ENCODE assay signal across 17 cellular contexts in the genomic region with DNA sequence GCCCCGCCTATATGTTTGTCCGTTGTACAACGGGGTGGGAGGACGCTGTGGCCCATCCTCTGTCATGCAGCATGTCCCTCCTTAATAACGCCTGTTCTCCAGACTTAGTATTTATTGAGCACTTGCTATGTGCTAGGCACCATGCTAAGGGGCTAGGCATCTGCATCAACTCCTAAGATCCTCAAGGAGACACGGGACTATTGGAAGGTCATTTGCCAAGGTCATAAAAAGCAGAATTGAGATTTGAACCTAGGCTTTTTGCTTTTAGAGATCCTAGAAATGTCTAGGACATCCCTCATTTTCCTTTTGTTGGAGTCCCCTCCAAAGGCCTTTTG. TPM values are rescaled to one million over a fixed set of nuclear protein-coding genes. Genes with fewer than 3 reads are reported as not detected.
DNase-seq lines count a peak whose midpoint lies in the region; ATAC-seq and TF ChIP-seq lines count a peak whose summit lies in the region.
"Had no signal": no experiment of that assay in that cellular context is flagged by ENCODE, and none has a peak within 500 bp of the region (broad histone marks: within the 10 kb centered on the region; RNA-seq: fewer than 3 reads in every experiment).

No MANE protein-coding gene starts in this region.

- RAD21 ChIA-PET in HCT116 (lab: Charles Lee; ENCODE audit: low non-redundant PET in 1 of 2, low total read pairs in 2 of 2, uncharacterized antibody in 2 of 2, unreplicated experiment in 2 of 2) = no interaction called here

- H3K36me3 ChIP-seq in HCT116 (ENCODE audit: control insufficient read depth in 1 of 2, insufficient read depth in 2 of 2, low read length in 2 of 2) = no peaks in the 10 kb centered on the region
- no peaks in the 10 kb centered on the region for H3K36me3 ChIP-seq in PC-9 (ENCODE audit: low read depth)
- H3K36me3 ChIP-seq: heart left ventricle had no signal

- H3K27me3 Mint-ChIP-seq in mesothelial cell of epicardium (ENCODE audit: low read depth) = peaks cover 92% of the 10 kb centered on the region

- BruUV-seq in HCT116 (replicated peaks; lab: Mats Ljungman, UMichigan) = no TSS peak
- no TSS peak for BruUV-seq in PC-9 (replicated peaks; lab: Mats Ljungman, UMichigan)

- H3K79me2 ChIP-seq in HCT116 (ENCODE audit: insufficient read depth, low read length) (peaks cover 21% of the 10 kb centered on the region; the same call in 1 of the 2 replicates), PC-9 (ENCODE audit: low read depth) (no peaks in the 10 kb centered on the region)

- TF ChIP-seq RAD21 in HCT116 (IDR thresholded peaks at IDR 0.05; ENCODE audit: low read depth) = no peak

- H3K9ac ChIP-seq in HCT116 (ENCODE audit: low read length) = peak overlapping the region; percentile 73; the same call in 1 of the 2 replicates

- H3K27ac ChIP-seq in HCT116 (ENCODE audit: low read depth, low read length) = peak overlapping the region; percentile 89
- no peak overlapping the region for H3K27ac ChIP-seq in PC-9
- H3K27ac ChIP-seq: heart left ventricle had no signal

- peaks cover 19% of the 10 kb centered on the region for H3K4me1 Mint-ChIP-seq in mesothelial cell of epicardium

- H3K4me2 ChIP-seq in HCT116 (ENCODE audit: low read length) (peak overlapping the region; percentile 93), PC-9 (peak overlapping the region; percentile 50; the same call in 1 of the 2 replicates)

- TF ChIP-seq POLR2A in HCT116 (IDR thresholded peaks at IDR 0.05; ENCODE audit: borderline replicate concordance, extremely low read depth, insufficient read depth, insufficient read length) = no peak

- H3K9me3 ChIP-seq in HCT116 (ENCODE audit: control insufficient read depth in 1 of 2, insufficient read depth in 1 of 2, low read depth in 1 of 2, low read length in 2 of 2) (no peaks in the 10 kb centered on the region), PC-9 (ENCODE audit: insufficient read depth, low read depth) (no peaks in the 10 kb centered on the region)
- H3K9me3 ChIP-seq: heart left ventricle had no signal

- POLR2A ChIA-PET in HCT116 (lab: Charles Lee) (interaction anchor here (3.0 kb wide), 1 partner anchor 44 kb away, joined by 14 read pairs; a partner anchor contains a TSS), PC-9 (lab: Charles Lee; ENCODE audit: unreplicated experiment) (interaction anchor here (0.6 kb wide), 1 partner anchor 70 kb away, joined by 6 read pairs; no protein-coding TSS in a partner anchor)

- DNase-seq in HCT116 (ENCODE audit: low read depth, low spot score) (no peak), PC-9 (no peak), mesothelial cell of epicardium (ENCODE audit: low spot score in 2 of 2, unreplicated experiment in 2 of 2) (no peak)
- DNase-seq: activated effector memory CD4-positive, alpha-beta T cell treated with anti-CD3 and anti-CD28 coated beads, Interleukin-2, amount 50 U/mL, for 16 hours; effector memory CD8-positive, alpha-beta T cell; GDM1; NCI-H510A; SIG-M5 had no signal

- peak overlapping the region; percentile 15 for H3K4me3 Mint-ChIP-seq in mesothelial cell of epicardium
- H3K4me3 Mint-ChIP-seq: effector memory CD8-positive, alpha-beta T cell had no signal

- H3F3A ChIP-seq in PC-9 (ENCODE audit: insufficient read depth, low read depth) = peaks cover 59% of the 10 kb centered on the region

- ATAC-seq in HCT116 = no peak
- ATAC-seq in HG03108 (IDR thresholded peaks at IDR 0.05; ENCODE audit: unreplicated experiment) = no peak
- no peak for ATAC-seq in GM18502 (IDR thresholded peaks at IDR 0.05; ENCODE audit: poor library complexity, unreplicated experiment)
- ATAC-seq: effector memory CD8-positive, alpha-beta T cell had no signal

- H3K27ac Mint-ChIP-seq in mesothelial cell of epicardium = no peak overlapping the region
- H3K27ac Mint-ChIP-seq: T-helper 2 cell treated with Interferon-gamma antibody and Interleukin-4, amounts not matched to agents 5 μg/mL and 100 μg/mL, for 36 hours had no signal

- H3K4me3 ChIP-seq in HCT116 (replicated peaks in 1 of 2; ENCODE audit: low read depth in 1 of 2, low read length in 2 of 2) = peak overlapping the region; percentile 65 to 69
- no peak overlapping the region for H3K4me3 ChIP-seq in PC-9
- H3K4me3 ChIP-seq: GM12878, heart left ventricle had no signal

- no peaks in the 10 kb centered on the region for H4K20me1 ChIP-seq in HCT116 (ENCODE audit: insufficient read depth)
- H4K20me1 ChIP-seq in PC-9 (ENCODE audit: insufficient read depth) = no peaks in the 10 kb centered on the region

- CTCF ChIA-PET in HCT116 (lab: Charles Lee) (interaction anchor here (0.8 to 2.6 kb wide), 8 partner anchors 10 to 141 kb away, joined by 3 to 12 read pairs (median 4); a partner anchor contains a TSS), PC-9 (lab: Charles Lee) (interaction anchor here (1.0 kb wide), 1 partner anchor 43 kb away, joined by 4 read pairs; no protein-coding TSS in a partner anchor)

- no peaks in the 10 kb centered on the region for H3K9me2 ChIP-seq in HCT116 (ENCODE audit: insufficient read depth)
- H3K9me2 ChIP-seq in PC-9 (ENCODE audit: insufficient read depth) = no peaks in the 10 kb centered on the region

- H3K27me3 ChIP-seq in HCT116 (ENCODE audit: insufficient read depth, low read length) (no peaks in the 10 kb centered on the region), PC-9 (ENCODE audit: insufficient read depth, low read depth) (peaks cover 15% of the 10 kb centered on the region; the same call in 1 of the 2 replicates)

- no peaks in the 10 kb centered on the region for H3K9me3 Mint-ChIP-seq in mesothelial cell of epicardium
- H3K9me3 Mint-ChIP-seq: effector memory CD8-positive, alpha-beta T cell; T-helper 2 cell treated with Interferon-gamma antibody and Interleukin-4, amounts not matched to agents 5 μg/mL and 100 μg/mL, for 36 hours had no signal

- TF ChIP-seq CTCF in HCT116 (IDR thresholded peaks at IDR 0.05 in 2 of 3, conservative IDR thresholded peaks at IDR 0.05 in 1 of 3; ENCODE audit: borderline replicate concordance in 1 of 3, insufficient read depth in 1 of 3, low read depth in 2 of 3, low read length in 2 of 3) = no peak
- no peak for TF ChIP-seq CTCF in PC-9 (conservative IDR thresholded peaks at IDR 0.05)
- no peak for TF ChIP-seq CTCF in mesothelial cell of epicardium (IDR thresholded peaks at IDR 0.05; ENCODE audit: unreplicated experiment)

- intact Hi-C loops in HCT116 (cut with micrococcal nuclease) = loop anchor here (5.0 kb wide), 2 partner anchors 34 to 119 kb away; a partner anchor contains a TSS
- intact Hi-C loops in PC-9 (cut with micrococcal nuclease; ENCODE audit: unreplicated experiment) = no loop called here

- H2AFZ ChIP-seq in HCT116 (ENCODE audit: low read depth, low read length, poor library complexity, severe bottlenecking) (no peak overlapping the region), PC-9 (no peak overlapping the region)

- H3K36me3 Mint-ChIP-seq in mesothelial cell of epicardium = no peaks in the 10 kb centered on the region

- H3K4me1 ChIP-seq in HCT116 (ENCODE audit: control insufficient read depth in 1 of 2, insufficient read depth in 2 of 2, low read length in 2 of 2) (peaks cover 46 to 78% of the 10 kb centered on the region in 2 experiments), PC-9 (replicated peaks; ENCODE audit: insufficient read depth) (peaks cover 21% of the 10 kb centered on the region)

TF ChIP-seq in HCT116, 20 proteins besides CTCF, POLR2A, EP300 and RAD21:
- TF ChIP-seq CBX3 (IDR thresholded peaks at IDR 0.05; ENCODE audit: low read depth) (no peak), SIN3A (IDR thresholded peaks at IDR 0.05; ENCODE audit: low read depth) (peak; percentile 24; the same call in 1 of the 2 replicates)

RNA-seq across cellular contexts. Expression of a gene that starts 1.8 kb away (rescaled TPM):
- 28.9 TPM for total RNA-seq in HCT116 (2021; ENCODE audit: unreplicated experiment)
- 30.8 and 32.0 TPM in 2 replicates for polyA plus RNA-seq in HCT116 (2012)
- total RNA-seq in PC-9 (2021) = 11.4 and 11.9 TPM in 2 replicates
- total RNA-seq in mesothelial cell of epicardium = 4.0 to 5.8 TPM (median 4.4 TPM) in 3 replicates

RNA-seq across cellular contexts. Expression of a gene that starts 2.1 kb away (rescaled TPM):
- total RNA-seq in HCT116 (2021; ENCODE audit: unreplicated experiment) = 25.1 TPM
- 21.9 and 23.4 TPM in 2 replicates for polyA plus RNA-seq in HCT116 (2012)
- total RNA-seq in PC-9 (2021) = 0.78 and 1.0 TPM in 2 replicates
- not detected in 3 replicates for total RNA-seq in mesothelial cell of epicardium
- total RNA-seq: fibroblast of lung, heart left ventricle, pulmonary artery endothelial cell had no signal
- polyA plus RNA-seq: fibroblast of lung, GM12878, heart left ventricle, neural cell had no signal

RNA-seq across cellular contexts. Expression of a gene that starts 30.1 kb away (rescaled TPM):
- 54.5 TPM for total RNA-seq in HCT116 (2021; ENCODE audit: unreplicated experiment)
- polyA plus RNA-seq in HCT116 (2012) = 71.2 and 79.4 TPM in 2 replicates
- 38.6 and 60.4 TPM in 2 replicates for total RNA-seq in PC-9 (2021)
- total RNA-seq in mesothelial cell of epicardium = 17.5 to 22.7 TPM (median 19.8 TPM) in 3 replicates

RNA-seq across cellular contexts. Expression of a gene that starts 34.6 kb away (rescaled TPM):
- total RNA-seq in HCT116 (2021; ENCODE audit: unreplicated experiment) (33.3 TPM), PC-9 (2021) (28.8 and 30.0 TPM in 2 replicates), mesothelial cell of epicardium (8.4 to 11.4 TPM (median 8.8 TPM) in 3 replicates)
- polyA plus RNA-seq in HCT116 (2012) = 22.1 and 29.4 TPM in 2 replicates
- total RNA-seq: cerebellum, fibroblast of lung had no signal
- polyA plus RNA-seq: fibroblast of lung, neural cell had no signal

RNA-seq across cellular contexts. Expression of a gene that starts 34.9 kb away (rescaled TPM):
- total RNA-seq in HCT116 (2021; ENCODE audit: unreplicated experiment) (387 TPM), PC-9 (2021) (268 and 271 TPM in 2 replicates), mesothelial cell of epicardium (361 to 381 TPM (median 380 TPM) in 3 replicates)
- 529 and 594 TPM in 2 replicates for polyA plus RNA-seq in HCT116 (2012)

Comparison
In these comparisons a context has a peak if more than half of its experiments do, and no peak if none do; other contexts are left out.
1. RNA of a gene that starts 2.1 kb away (total RNA-seq): 25.1 TPM in HCT116 (single experiment); 0.78 to 1.0 TPM in PC-9 and not detected in mesothelial cell of epicardium; every median in the first group is over 10 times any median in the second.